32 cellular contexts compared by ENCODE assay signal in genomic region chr6:105849741-105850140, GRCh38.
DNase-seq lines count a peak whose midpoint lies in the region; ATAC-seq, FAIRE-seq and TF ChIP-seq lines count a peak whose summit lies in the region.
"Had no signal": no experiment of that assay in that cellular context is flagged by ENCODE, and none has a peak within 500 bp of the region (broad histone marks: within the 10 kb centered on the region; RNA-seq: fewer than 3 reads in every experiment).

No MANE protein-coding gene starts in this region.

- no peaks in the 10 kb centered on the region for H3K79me2 ChIP-seq in astrocyte (ENCODE audit: insufficient read depth, low read length)
- no peaks in the 10 kb centered on the region for H3K79me2 ChIP-seq in neural progenitor cell (ENCODE audit: low read depth)
- H3K79me2 ChIP-seq: parathyroid adenoma had no signal

- H3K4me1 ChIP-seq in IMR-90 (ENCODE audit: control insufficient read depth, insufficient read depth, low read length), result peaks cover 8% of the 10 kb centered on the region
- no peaks in the 10 kb centered on the region for H3K4me1 ChIP-seq in astrocyte (ENCODE audit: insufficient read depth, low read length)
- peaks cover 22% of the 10 kb centered on the region for H3K4me1 ChIP-seq in neural progenitor cell
- H3K4me1 ChIP-seq: adrenal gland, BLaER1, colonic mucosa, parathyroid adenoma had no signal

- in situ Hi-C loops in IMR-90 (cut with MboI; ENCODE audit: low sequenced_read_pairs), result no loop called here

- TF ChIP-seq RAD21 in IMR-90 (IDR thresholded peaks at IDR 0.05; ENCODE audit: low read length), result no peak

- DNase-seq in EH (ENCODE audit: low read depth) (peak; percentile 50), IMR-90 (peak; percentile 48), astrocyte (ENCODE audit: low read depth) (peak; percentile 11), neural progenitor cell (ENCODE audit: low spot score) (peak; percentile 16), NCI-H2171 treated with DMSO at 0.1 percent for 48 hours (lab: John Stamatoyannopoulos, UW) (no peak), NCI-H1105 (lab: John Stamatoyannopoulos, UW) (no peak), OCI-M2 (lab: John Stamatoyannopoulos, UW; ENCODE audit: unreplicated experiment) (no peak)
- DNase-seq: activated CD4-positive, alpha-beta T cell treated with anti-CD3 and anti-CD28 coated beads, Interleukin-2, amount 50 U/mL, for 4 hours; activated naive CD4-positive, alpha-beta T cell; activated T-cell treated with anti-CD3 and anti-CD28 coated beads, Interleukin-2, amount 50 U/mL, for 72 hours; adrenal gland; colonic mucosa; effector memory CD8-positive, alpha-beta T cell; NCI-H1417 treated with DMSO at 0.1 percent for 48 hours; NCI-H2081 treated with DMSO at 0.1 percent for 48 hours; NCI-H748 treated with DMSO at 0.1 percent for 48 hours; nephron progenitor cell; stimulated activated CD4-positive, alpha-beta T cell treated with anti-CD3 and anti-CD28 coated beads, Interleukin-12 subunit alpha, Interleukin-12 subunit beta, amount 100 ng/mL, for 4 hours; stimulated activated CD4-positive, alpha-beta T cell treated with anti-CD3 and anti-CD28 coated beads, Interleukin-4, amount 100 ng/mL, for 24 hours; trophoblast cell had no signal

- H2AK9ac ChIP-seq in IMR-90 (replicated peaks; ENCODE audit: low read depth, low read length, poor library complexity), result peak overlapping the region; percentile 16

- H4K91ac ChIP-seq in IMR-90 (ENCODE audit: insufficient read depth, low read depth, low read length), result no peak overlapping the region

- H3K4me3 ChIP-seq in IMR-90 (ENCODE audit: insufficient read depth, low read depth, low read length), result no peak overlapping the region
- no peak overlapping the region for H3K4me3 ChIP-seq in astrocyte (ENCODE audit: insufficient read depth, low read depth, low read length)
- no peak overlapping the region for H3K4me3 ChIP-seq in neural progenitor cell
- H3K4me3 ChIP-seq: adrenal gland, BLaER1, colonic mucosa, lung, right atrium auricular region, SK-N-MC had no signal

- H2BK15ac ChIP-seq in IMR-90 (ENCODE audit: low read depth, low read length), result no peak overlapping the region

- H3K27ac Mint-ChIP-seq in astrocyte (ENCODE audit: unreplicated experiment) (peak overlapping the region; percentile 63), neural progenitor cell (no peak overlapping the region)
- H3K27ac Mint-ChIP-seq: activated T-cell treated with anti-CD3 and anti-CD28 coated beads, Interleukin-2, amount 50 U/mL, for 72 hours; effector memory CD8-positive, alpha-beta T cell; nephron progenitor cell; stimulated activated effector memory CD8-positive, alpha-beta T cell treated with anti-CD3 and anti-CD28 coated beads, Interleukin-12 subunit alpha, Interleukin-12 subunit beta, amount 100 ng/mL, for 72 hours; T-helper 2 cell treated with Interferon-gamma antibody and Interleukin-4, amounts not matched to agents 5 μg/mL and 100 μg/mL, for 36 hours had no signal

- H3K9ac ChIP-seq in IMR-90 (ENCODE audit: low read depth, low read length) (no peak overlapping the region), astrocyte (ENCODE audit: low read length) (no peak overlapping the region), neural progenitor cell (no peak overlapping the region)
- H3K9ac ChIP-seq: BLaER1, parathyroid adenoma had no signal

- peak overlapping the region; percentile 71 for H3K4ac ChIP-seq in IMR-90 (ENCODE audit: low read depth, low read length)

- peak; percentile 80 for ATAC-seq in IMR-90 (ENCODE audit: low read depth)
- no peak for ATAC-seq in activated CD4-positive, CD25-positive, alpha-beta regulatory T cell treated with anti-CD3 and anti-CD28 coated beads, Interleukin-2, amount 50 U/mL, for 24 hours
- ATAC-seq: activated T-cell treated with anti-CD3 and anti-CD28 coated beads, Interleukin-2, amount 50 U/mL, for 72 hours; effector memory CD8-positive, alpha-beta T cell; stimulated activated effector memory CD8-positive, alpha-beta T cell treated with anti-CD3 and anti-CD28 coated beads, Interleukin-12 subunit alpha, Interleukin-12 subunit beta, amount 100 ng/mL, for 72 hours had no signal

- H2BK120ac ChIP-seq in IMR-90 (ENCODE audit: low read depth, low read length), result no peak overlapping the region

- H3F3A ChIP-seq in neural progenitor cell (ENCODE audit: low read depth), result peaks cover 21% of the 10 kb centered on the region

- peaks cover 5% of the 10 kb centered on the region; the same call in 1 of the 2 replicates for H3K9me1 ChIP-seq in IMR-90 (ENCODE audit: insufficient read depth, low read length)

- TF ChIP-seq CTCF in IMR-90 (conservative IDR thresholded peaks at IDR 0.05; ENCODE audit: low read depth, low read length), result no peak
- no peak for TF ChIP-seq CTCF in astrocyte (IDR thresholded peaks at IDR 0.05; ENCODE audit: insufficient read depth, low read depth, low read length)
- no peak for TF ChIP-seq CTCF in neural progenitor cell (IDR thresholded peaks at IDR 0.05)

- H3K14ac ChIP-seq in IMR-90 (replicated peaks; ENCODE audit: low read depth, low read length), result peak overlapping the region; percentile 77; the same call in 1 of the 2 replicates

- no peak overlapping the region for H3K56ac ChIP-seq in IMR-90 (ENCODE audit: extremely low read depth, insufficient read depth, low read length)

- BruUV-seq in IMR-90 (replicated peaks; lab: Mats Ljungman, UMichigan), result no TSS peak

- CTCF ChIA-PET in IMR-90 (lab: Yijun Ruan, JAX), result no interaction called here

- intact Hi-C loops in IMR-90 (cut with micrococcal nuclease), result no loop called here

- H4K8ac ChIP-seq in IMR-90 (ENCODE audit: low read depth in 2 of 2, low read length in 2 of 2), result no peak overlapping the region

- WGBS in IMR-90 (ENCODE audit: extremely low coverage in 2 of 2, insufficient read length in 1 of 2), 2 experiments, result 93% methylated on average over 2 of the region's 6 CpGs; no CpG with 5 or more reads in 1 of the 2 experiments

- H3K4me3 Mint-ChIP-seq in astrocyte (ENCODE audit: unreplicated experiment), result no peak overlapping the region
- H3K4me3 Mint-ChIP-seq in neural progenitor cell, result no peak overlapping the region
- H3K4me3 Mint-ChIP-seq: activated T-cell treated with anti-CD3 and anti-CD28 coated beads, Interleukin-2, amount 50 U/mL, for 72 hours; effector memory CD8-positive, alpha-beta T cell; IgD-negative memory B cell; nephron progenitor cell; stimulated activated effector memory CD8-positive, alpha-beta T cell treated with anti-CD3 and anti-CD28 coated beads, Interleukin-12 subunit alpha, Interleukin-12 subunit beta, amount 100 ng/mL, for 72 hours; T-helper 2 cell treated with Interferon-gamma antibody and Interleukin-4, amounts not matched to agents 5 μg/mL and 100 μg/mL, for 36 hours had no signal

- TF ChIP-seq POLR2A in IMR-90 (IDR thresholded peaks at IDR 0.05; ENCODE audit: low read depth, low read length), result no peak

- H3K27me3 Mint-ChIP-seq in astrocyte (ENCODE audit: low read depth, unreplicated experiment) (no peaks in the 10 kb centered on the region), neural progenitor cell (ENCODE audit: insufficient read depth, low read depth) (peaks cover 9% of the 10 kb centered on the region)
- H3K27me3 Mint-ChIP-seq: effector memory CD8-positive, alpha-beta T cell; IgD-negative memory B cell had no signal

- 0 out of 2 replicates have a peak overlapping the region, but pooled peaks have one; percentile 12 for H2AK5ac ChIP-seq in IMR-90 (ENCODE audit: low read depth, low read length)

- peak overlapping the region; percentile 20; the same call in 1 of the 2 replicates for H2BK20ac ChIP-seq in IMR-90 (ENCODE audit: low read depth, low read length)

- H3K27ac ChIP-seq in IMR-90 (ENCODE audit: insufficient read depth, low read length), result no peak overlapping the region
- no peak overlapping the region for H3K27ac ChIP-seq in astrocyte (ENCODE audit: low read depth, low read length)
- H3K27ac ChIP-seq in neural progenitor cell, result no peak overlapping the region
- H3K27ac ChIP-seq: adrenal gland, BLaER1, colonic mucosa, HL-60, parathyroid adenoma, right atrium auricular region, RWPE1, SK-N-MC had no signal

- peak overlapping the region; percentile 78 for H2AFZ ChIP-seq in IMR-90 (replicated peaks; ENCODE audit: low read length, poor library complexity)
- H2AFZ ChIP-seq in astrocyte (ENCODE audit: low read depth, low read length), result no peak overlapping the region
- no peak overlapping the region for H2AFZ ChIP-seq in neural progenitor cell (replicated peaks)
- H2AFZ ChIP-seq: parathyroid adenoma had no signal

- no peaks in the 10 kb centered on the region for H3K36me3 ChIP-seq in IMR-90 (ENCODE audit: control insufficient read depth, insufficient read depth, low read length)
- no peaks in the 10 kb centered on the region for H3K36me3 ChIP-seq in astrocyte (ENCODE audit: insufficient read depth, low read length)
- no peaks in the 10 kb centered on the region for H3K36me3 ChIP-seq in neural progenitor cell
- H3K36me3 ChIP-seq: adrenal gland, BLaER1, colonic mucosa, right atrium auricular region had no signal

- H3K9me3 ChIP-seq in IMR-90 (ENCODE audit: control insufficient read depth, insufficient read depth, low read length) (no peaks in the 10 kb centered on the region), astrocyte (ENCODE audit: insufficient read depth, low read depth, low read length) (no peaks in the 10 kb centered on the region), neural progenitor cell (ENCODE audit: low read depth) (no peaks in the 10 kb centered on the region)
- H3K9me3 ChIP-seq: adrenal gland, colonic mucosa, right atrium auricular region had no signal

- FAIRE-seq in astrocyte (lab: Jason Lieb, UNC), result no peak
- FAIRE-seq: frontal cortex had no signal

- no peaks in the 10 kb centered on the region for H3K9me3 Mint-ChIP-seq in astrocyte (ENCODE audit: unreplicated experiment)
- no peaks in the 10 kb centered on the region for H3K9me3 Mint-ChIP-seq in neural progenitor cell
- H3K9me3 Mint-ChIP-seq: activated T-cell treated with anti-CD3 and anti-CD28 coated beads, Interleukin-2, amount 50 U/mL, for 72 hours; effector memory CD8-positive, alpha-beta T cell; IgD-negative memory B cell; stimulated activated effector memory CD8-positive, alpha-beta T cell treated with anti-CD3 and anti-CD28 coated beads, Interleukin-12 subunit alpha, Interleukin-12 subunit beta, amount 100 ng/mL, for 72 hours; T-helper 2 cell treated with Interferon-gamma antibody and Interleukin-4, amounts not matched to agents 5 μg/mL and 100 μg/mL, for 36 hours had no signal

- H3K4me2 ChIP-seq in IMR-90 (ENCODE audit: low read depth, low read length), result no peak overlapping the region
- H3K4me2 ChIP-seq in astrocyte (ENCODE audit: low read length), result no peak overlapping the region
- no peak overlapping the region for H3K4me2 ChIP-seq in neural progenitor cell
- H3K4me2 ChIP-seq: BLaER1 had no signal

- H4K20me1 ChIP-seq in IMR-90 (ENCODE audit: insufficient read depth, low read length) (no peaks in the 10 kb centered on the region), astrocyte (ENCODE audit: insufficient read depth, low read length) (no peaks in the 10 kb centered on the region), neural progenitor cell (ENCODE audit: low read depth) (peaks cover 5% of the 10 kb centered on the region)
- H4K20me1 ChIP-seq: BLaER1 had no signal

- no peak overlapping the region; the same call in 1 of the 2 replicates for H3K23ac ChIP-seq in IMR-90 (ENCODE audit: low read depth, low read length)

- H3K27me3 ChIP-seq in IMR-90 (ENCODE audit: control insufficient read depth, insufficient read depth, low read length) (no peaks in the 10 kb centered on the region), astrocyte (ENCODE audit: insufficient read depth, low read length) (no peaks in the 10 kb centered on the region), neural progenitor cell (no peaks in the 10 kb centered on the region)
- H3K27me3 ChIP-seq: adrenal gland, BLaER1, colonic mucosa, right atrium auricular region had no signal

- dilution Hi-C loops in IMR-90 (cut with HindIII; ENCODE audit: low sequenced_read_pairs, unreplicated experiment), result no loop called here

- H3K18ac ChIP-seq in IMR-90 (ENCODE audit: low read depth, low read length), result no peak overlapping the region

- POLR2A ChIA-PET in IMR-90 (lab: Charles Lee; ENCODE audit: unreplicated experiment), result no interaction called here

- H4K5ac ChIP-seq in IMR-90 (ENCODE audit: low read depth, low read length), result no peak overlapping the region

- H3K36me3 Mint-ChIP-seq in astrocyte (ENCODE audit: low read depth, unreplicated experiment), result no peaks in the 10 kb centered on the region
- no peaks in the 10 kb centered on the region for H3K36me3 Mint-ChIP-seq in neural progenitor cell
- H3K36me3 Mint-ChIP-seq: IgD-negative memory B cell; stimulated activated effector memory CD8-positive, alpha-beta T cell treated with anti-CD3 and anti-CD28 coated beads, Interleukin-12 subunit alpha, Interleukin-12 subunit beta, amount 100 ng/mL, for 72 hours had no signal

- H2BK5ac ChIP-seq in IMR-90 (ENCODE audit: low read depth, low read length, poor library complexity, severe bottlenecking), result no peak overlapping the region

- H3K79me1 ChIP-seq in IMR-90 (ENCODE audit: low read depth in 1 of 2, low read length in 2 of 2), result no peaks in the 10 kb centered on the region

- peaks cover 8% of the 10 kb centered on the region for H3K4me1 Mint-ChIP-seq in astrocyte (ENCODE audit: low read depth, unreplicated experiment)
- H3K4me1 Mint-ChIP-seq in neural progenitor cell, result peaks cover 24% of the 10 kb centered on the region
- H3K4me1 Mint-ChIP-seq: IgD-negative memory B cell; stimulated activated effector memory CD8-positive, alpha-beta T cell treated with anti-CD3 and anti-CD28 coated beads, Interleukin-12 subunit alpha, Interleukin-12 subunit beta, amount 100 ng/mL, for 72 hours had no signal

Comparison
In these comparisons a context has a peak if more than half of its experiments do, and no peak if none do; other contexts are left out.
1. DNase-seq: peak in EH (single experiment), IMR-90 (single experiment), astrocyte (single experiment) and neural progenitor cell (single experiment); none in NCI-H2171 treated with DMSO at 0.1 percent for 48 hours (single experiment), NCI-H1105 (single experiment) and OCI-M2 (single experiment).